Comparison of ENCODE assay signal across 8 cellular contexts in the genomic region with DNA sequence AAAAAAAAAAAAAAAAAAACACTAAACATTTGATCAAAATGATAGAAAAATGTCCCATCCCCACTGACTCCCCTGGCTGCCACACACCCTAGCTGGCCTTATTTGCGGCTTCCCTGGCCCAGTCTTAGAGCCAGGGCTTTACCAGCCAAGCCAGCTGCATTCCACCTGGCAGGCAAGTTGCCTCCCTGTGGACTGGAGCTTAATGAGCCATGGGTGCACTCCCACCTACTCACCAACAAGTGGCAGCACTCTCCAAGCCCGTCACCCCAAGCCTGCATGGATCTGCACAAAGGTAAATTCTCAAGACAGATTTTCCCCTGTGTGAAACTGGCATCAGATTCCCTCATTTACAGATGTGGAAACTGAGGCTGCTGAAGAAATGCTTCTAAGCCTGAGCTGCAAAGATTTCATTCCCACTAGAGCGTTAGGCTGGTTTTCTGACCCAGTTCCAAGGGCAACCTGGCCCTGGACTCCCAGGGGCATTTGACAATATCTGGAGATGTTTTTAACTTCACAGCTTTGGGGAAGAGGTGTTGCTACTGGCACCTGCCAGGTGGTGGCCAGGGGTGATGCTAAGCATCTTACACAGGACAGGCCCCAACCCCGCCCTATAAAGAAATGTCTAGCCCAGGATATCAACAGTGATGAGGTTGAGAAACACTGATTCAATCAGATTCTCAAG. TPM values are rescaled to one million over a fixed set of nuclear protein-coding genes. Genes with fewer than 3 reads are reported as not detected.
A peak's percentile ranks its signal among the peaks of the same experiment; 100 is the strongest.
DNase-seq lines count a peak whose midpoint lies in the region; ATAC-seq, FAIRE-seq and TF ChIP-seq lines count a peak whose summit lies in the region.

No MANE protein-coding gene starts in this region.

- no peak overlapping the region for H3K27ac ChIP-seq in gastrocnemius medialis

- in situ Hi-C loops in ACHN (cut with HindIII; ENCODE audit: low pct_ligation_motif_present, low pct_unique_long_range_greater_than_20kb, low sequenced_read_pairs): no loop called here
- in situ Hi-C loops in gastrocnemius medialis (cut with MboI; ENCODE audit: low sequenced_read_pairs in 4 of 4): loop anchor here in 1 of 4 donors (25.0 kb wide), 1 partner anchor 111 kb away; no protein-coding TSS in a partner anchor

- TF ChIP-seq CTCF in fibroblast of the aortic adventitia (IDR thresholded peaks at IDR 0.05; ENCODE audit: insufficient read depth, low read length) (peak; percentile 58), gastrocnemius medialis (IDR thresholded peaks at IDR 0.05 in 4 of 5, conservative IDR thresholded peaks at IDR 0.05 in 1 of 5) (peak in 2 of 5 experiments; percentile 17 to 18)

- intact Hi-C loops in gastrocnemius medialis (cut with DNase I; ENCODE audit: low total_unique reads) (no loop called here), posterior vena cava (cut with DNase I) (no loop called here)

- H3K27me3 ChIP-seq in NT2/D1 (ENCODE audit: insufficient read depth, insufficient read length) (peaks cover 2% of the 10 kb centered on the region), gastrocnemius medialis (no peaks in the 10 kb centered on the region)

- TF ChIP-seq POLR2A in GM12891 (IDR thresholded peaks at IDR 0.05; ENCODE audit: low read depth, low read length): no peak
- no peak for TF ChIP-seq POLR2A in gastrocnemius medialis (IDR thresholded peaks at IDR 0.05)

- no peaks in the 10 kb centered on the region for H3K9me3 ChIP-seq in NT2/D1 (ENCODE audit: insufficient read depth, low read length)
- H3K9me3 ChIP-seq in gastrocnemius medialis: no peaks in the 10 kb centered on the region

- ATAC-seq in gastrocnemius medialis: peak; percentile 52 to 82

- no peaks in the 10 kb centered on the region for H3K36me3 ChIP-seq in NT2/D1 (ENCODE audit: insufficient read depth, insufficient read length, low read length)
- H3K36me3 ChIP-seq in gastrocnemius medialis: no peaks in the 10 kb centered on the region

- FAIRE-seq in GM12891 (lab: Jason Lieb, UNC): peak; percentile 95

- H3K4me3 ChIP-seq in NT2/D1 (ENCODE audit: insufficient read length, low read depth) (no peak overlapping the region), fibroblast of the aortic adventitia (ENCODE audit: low read depth, low read length) (no peak overlapping the region), gastrocnemius medialis (no peak overlapping the region)

- no peaks in the 10 kb centered on the region for H3K4me1 ChIP-seq in NT2/D1 (ENCODE audit: insufficient read depth, insufficient read length)
- peaks cover 0 to 3% of the 10 kb centered on the region in 2 donors for H3K4me1 ChIP-seq in gastrocnemius medialis

- H3K9ac ChIP-seq in NT2/D1 (ENCODE audit: insufficient read length, low read depth): no peak overlapping the region

- DNase-seq in ACHN: peak; percentile 86
- DNase-seq in GM12891 (ENCODE audit: insufficient read length, low spot score): peak; percentile 61
- DNase-seq in HK-2 (ENCODE audit: unreplicated experiment): peak; percentile 44
- peak; percentile 68 for DNase-seq in NT2/D1 (ENCODE audit: low read depth, low spot score)
- DNase-seq in activated T-cell treated with anti-CD3 and anti-CD28 coated beads for 48 hours (ENCODE audit: low read depth): peak; percentile 39
- peak; percentile 59 for DNase-seq in fibroblast of the aortic adventitia (ENCODE audit: low read depth)
- peak in 1 of 2 donors; percentile 46 for DNase-seq in gastrocnemius medialis
- no peak for DNase-seq in posterior vena cava (ENCODE audit: low spot score)

TF ChIP-seq in GM12891, 5 proteins besides CTCF, POLR2A, EP300 and RAD21:
- no peak for TF ChIP-seq SPI1 (IDR thresholded peaks at IDR 0.05; ENCODE audit: low read depth, low read length)
- TF ChIP-seq PAX5 (IDR thresholded peaks at IDR 0.05; ENCODE audit: insufficient read depth, low read length, severe bottlenecking): no peak
- no peak for TF ChIP-seq POU2F2 (IDR thresholded peaks at IDR 0.05; ENCODE audit: low read depth, low read length)
- TF ChIP-seq TAF1 (IDR thresholded peaks at IDR 0.05; ENCODE audit: low read depth, low read length): no peak
- TF ChIP-seq POLR2AphosphoS5 (IDR thresholded peaks at IDR 0.05; ENCODE audit: low read depth, low read length): no peak

RNA-seq across cellular contexts. Expression of a gene that starts 21.9 kb away (rescaled TPM):
- 347 TPM for polyA plus RNA-seq in GM12891 (2012; ENCODE audit: low read depth, missing spikeins)
- total RNA-seq in fibroblast of the aortic adventitia (ENCODE audit: low replicate concordance) (91.3 and 277 TPM in 2 replicates), gastrocnemius medialis (100 to 1,000 TPM; 412 to 611 (median 495) TPM), posterior vena cava (100 to 1,000 TPM; 104 to 105 TPM)

RNA-seq across cellular contexts. Expression of a gene that starts 58.2 kb away (rescaled TPM):
- polyA plus RNA-seq in GM12891 (2012; ENCODE audit: low read depth, missing spikeins): 22.4 TPM
- 31.1 and 66.6 TPM in 2 replicates for total RNA-seq in fibroblast of the aortic adventitia (ENCODE audit: low replicate concordance)
- 10 to 100 TPM; 18.7 to 30.3 (median 24.4) TPM for total RNA-seq in gastrocnemius medialis
- total RNA-seq in posterior vena cava: 10 to 100 TPM; 24.0 to 29.2 TPM
